In genomic region chr16:77600555-77600954, GRCh38 we compare ENCODE assay signal across 1 cellular context.
"Had no signal": no experiment of that assay in that cellular context is flagged by ENCODE, and none has a peak within 500 bp of the region (broad histone marks: within the 10 kb centered on the region; RNA-seq: fewer than 3 reads in every experiment).

No MANE protein-coding gene starts in this region.

- H3K4me3 ChIP-seq: GM12878 had no signal
